ENCODE assay signal across 1 cellular context in the genomic region with DNA sequence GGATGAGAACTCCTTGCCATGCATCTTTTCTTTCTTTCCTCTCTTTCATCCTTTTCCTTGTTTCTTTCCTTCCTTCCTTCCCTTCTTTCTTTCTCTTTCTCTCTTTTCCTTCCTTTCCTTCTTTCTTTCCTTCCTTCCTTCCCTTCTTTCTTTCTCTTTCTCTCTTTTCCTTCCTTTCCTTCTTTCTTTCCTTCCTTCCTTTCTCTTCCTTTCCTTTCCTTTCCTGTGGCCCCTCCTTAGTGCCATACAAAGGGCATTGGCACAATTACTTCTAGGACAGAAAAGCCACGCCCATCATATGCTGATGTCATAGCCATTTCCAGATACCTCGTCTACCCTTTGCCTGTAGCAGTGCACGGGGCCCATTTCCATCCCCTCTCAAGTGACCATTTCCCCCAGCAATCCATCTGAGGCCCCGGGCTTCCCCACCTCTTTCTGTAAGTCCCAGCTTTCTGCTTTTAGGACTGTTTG.
TF ChIP-seq lines count a peak whose summit lies in the region.

No MANE protein-coding gene starts in this region.

TF ChIP-seq in HepG2, 621 proteins besides CTCF, POLR2A, EP300 and RAD21 (continued from another document):
- TF ChIP-seq, protein P1, sequence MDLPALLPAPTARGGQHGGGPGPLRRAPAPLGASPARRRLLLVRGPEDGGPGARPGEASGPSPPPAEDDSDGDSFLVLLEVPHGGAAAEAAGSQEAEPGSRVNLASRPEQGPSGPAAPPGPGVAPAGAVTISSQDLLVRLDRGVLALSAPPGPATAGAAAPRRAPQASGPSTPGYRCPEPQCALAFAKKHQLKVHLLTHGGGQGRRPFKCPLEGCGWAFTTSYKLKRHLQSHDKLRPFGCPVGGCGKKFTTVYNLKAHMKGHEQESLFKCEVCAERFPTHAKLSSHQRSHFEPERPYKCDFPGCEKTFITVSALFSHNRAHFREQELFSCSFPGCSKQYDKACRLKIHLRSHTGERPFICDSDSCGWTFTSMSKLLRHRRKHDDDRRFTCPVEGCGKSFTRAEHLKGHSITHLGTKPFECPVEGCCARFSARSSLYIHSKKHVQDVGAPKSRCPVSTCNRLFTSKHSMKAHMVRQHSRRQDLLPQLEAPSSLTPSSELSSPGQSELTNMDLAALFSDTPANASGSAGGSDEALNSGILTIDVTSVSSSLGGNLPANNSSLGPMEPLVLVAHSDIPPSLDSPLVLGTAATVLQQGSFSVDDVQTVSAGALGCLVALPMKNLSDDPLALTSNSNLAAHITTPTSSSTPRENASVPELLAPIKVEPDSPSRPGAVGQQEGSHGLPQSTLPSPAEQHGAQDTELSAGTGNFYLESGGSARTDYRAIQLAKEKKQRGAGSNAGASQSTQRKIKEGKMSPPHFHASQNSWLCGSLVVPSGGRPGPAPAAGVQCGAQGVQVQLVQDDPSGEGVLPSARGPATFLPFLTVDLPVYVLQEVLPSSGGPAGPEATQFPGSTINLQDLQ (CRISPR knock-in tag; IDR thresholded peaks at IDR 0.05): no peak
- TF ChIP-seq SOX6 (IDR thresholded peaks at IDR 0.05) (0 out of 2 replicates have a peak, but pooled peaks have one; percentile 89), SOX6 (CRISPR knock-in tag; IDR thresholded peaks at IDR 0.05) (no peak), RARG (CRISPR knock-in tag; IDR thresholded peaks at IDR 0.05; ENCODE audit: low read depth) (no peak), ATM (IDR thresholded peaks at IDR 0.05; ENCODE audit: borderline replicate concordance) (peak; percentile 34; the same call in 1 of the 2 replicates), JUN (CRISPR knock-in tag; IDR thresholded peaks at IDR 0.05) (no peak), ISL2 (CRISPR knock-in tag; IDR thresholded peaks at IDR 0.05) (no peak)
- TF ChIP-seq, protein P2, sequence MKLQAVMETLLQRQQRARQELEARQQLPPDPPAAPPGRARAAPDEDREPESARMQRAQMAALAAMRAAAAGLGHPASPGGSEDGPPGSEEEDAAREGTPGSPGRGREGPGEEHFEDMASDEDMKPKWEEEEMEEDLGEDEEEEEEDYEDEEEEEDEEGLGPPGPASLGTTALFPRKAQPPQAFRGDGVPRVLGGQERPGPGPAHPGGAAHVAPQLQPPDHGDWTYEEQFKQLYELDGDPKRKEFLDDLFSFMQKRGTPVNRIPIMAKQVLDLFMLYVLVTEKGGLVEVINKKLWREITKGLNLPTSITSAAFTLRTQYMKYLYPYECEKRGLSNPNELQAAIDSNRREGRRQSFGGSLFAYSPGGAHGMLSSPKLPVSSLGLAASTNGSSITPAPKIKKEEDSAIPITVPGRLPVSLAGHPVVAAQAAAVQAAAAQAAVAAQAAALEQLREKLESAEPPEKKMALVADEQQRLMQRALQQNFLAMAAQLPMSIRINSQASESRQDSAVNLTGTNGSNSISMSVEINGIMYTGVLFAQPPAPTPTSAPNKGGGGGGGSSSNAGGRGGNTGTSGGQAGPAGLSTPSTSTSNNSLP (IDR thresholded peaks at IDR 0.05; ENCODE audit: low read depth, low read length): no peak
TF ChIP-seq in HepG2: peak in this region for 19.
